13 cellular contexts compared by ENCODE assay signal in genomic region chr10:112716924-112717348, GRCh38.
A peak's percentile ranks its signal among the peaks of the same experiment; 100 is the strongest.
DNase-seq lines count a peak whose midpoint lies in the region; ATAC-seq and TF ChIP-seq lines count a peak whose summit lies in the region.
"Had no signal": no experiment of that assay in that cellular context is flagged by ENCODE, and none has a peak within 500 bp of the region (broad histone marks: within the 10 kb centered on the region; RNA-seq: fewer than 3 reads in every experiment).

No MANE protein-coding gene starts in this region.

- peaks cover 10% of the 10 kb centered on the region for H3K4me1 ChIP-seq in skeletal muscle satellite cell (ENCODE audit: control insufficient read depth, insufficient read depth, low read length)
- H3K4me1 ChIP-seq: parathyroid adenoma had no signal

- no peaks in the 10 kb centered on the region for H3K9me3 Mint-ChIP-seq in WTC11

- no peak overlapping the region for H3K4me3 Mint-ChIP-seq in WTC11

- DNase-seq in HS-27A (ENCODE audit: low read depth) = peak; percentile 5
- DNase-seq in WTC11 (ENCODE audit: low spot score) = no peak
- DNase-seq in fibroblast of the conjunctiva (ENCODE audit: low read depth) = peak; percentile 74
- no peak for DNase-seq in HUDEP-2 (lab: John Stamatoyannopoulos, UW; ENCODE audit: unreplicated experiment in 76 of 76)
- no peak for DNase-seq in stimulated activated naive CD8-positive, alpha-beta T cell treated with anti-CD3 and anti-CD28 coated beads, Interleukin-15, Interleukin-2, amounts not matched to agents 100 U/mL and 50 U/mL, for 24 hours
- no peak for DNase-seq in NCI-H2171 treated with DMSO at 0.1 percent for 48 hours (lab: John Stamatoyannopoulos, UW)
- DNase-seq: foreskin keratinocyte; NCI-H2081 treated with DMSO at 0.1 percent for 48 hours; stimulated activated CD4-positive, alpha-beta T cell treated with anti-CD3 and anti-CD28 coated beads, Interleukin-4, amount 100 ng/mL, for 1 hour; T-helper 9 cell had no signal

- POLR2A ChIA-PET in WTC11 (lab: Charles Lee) = no interaction called here

- H3K36me3 Mint-ChIP-seq in WTC11 = no peaks in the 10 kb centered on the region

- no peak overlapping the region for H3K4me3 ChIP-seq in skeletal muscle satellite cell (ENCODE audit: low read length)

- H3K27me3 ChIP-seq in skeletal muscle satellite cell (ENCODE audit: control insufficient read depth, insufficient read depth, low read length) = no peaks in the 10 kb centered on the region
- H3K27me3 ChIP-seq: foreskin keratinocyte had no signal

- no peaks in the 10 kb centered on the region for H3K27me3 Mint-ChIP-seq in WTC11 (ENCODE audit: low read depth)

- H3K4me2 ChIP-seq in skeletal muscle satellite cell (ENCODE audit: low read length) = peak overlapping the region; percentile 15

- no peaks in the 10 kb centered on the region for H3K9me3 ChIP-seq in skeletal muscle satellite cell (replicated peaks; ENCODE audit: low read length)
- H3K9me3 ChIP-seq: Caco-2 had no signal

- no peaks in the 10 kb centered on the region for H3K36me3 ChIP-seq in skeletal muscle satellite cell (ENCODE audit: insufficient read depth, low read length)

- TF ChIP-seq CTCF in WTC11 (IDR thresholded peaks at IDR 0.05) = no peak

- H3K27ac Mint-ChIP-seq in WTC11 = peak overlapping the region; percentile 50

- H3K4me1 Mint-ChIP-seq in WTC11 = peaks cover 72% of the 10 kb centered on the region

- CTCF ChIA-PET in WTC11 (lab: Charles Lee) = no interaction called here

- H3K9ac ChIP-seq in skeletal muscle satellite cell (ENCODE audit: low read depth, low read length) = no peak overlapping the region
- H3K9ac ChIP-seq: parathyroid adenoma had no signal

- no peak for ATAC-seq in WTC11
- no peak for ATAC-seq in stimulated activated naive CD8-positive, alpha-beta T cell treated with anti-CD3 and anti-CD28 coated beads, Interleukin-15, Interleukin-2, amounts not matched to agents 100 U/mL and 50 U/mL, for 24 hours

TF ChIP-seq in WTC11, 78 proteins besides CTCF, POLR2A, EP300 and RAD21:
- TF ChIP-seq GABPB1 (CRISPR knock-in tag; IDR thresholded peaks at IDR 0.05) (peak; percentile 71), ARID4B (CRISPR knock-in tag; IDR thresholded peaks at IDR 0.05; ENCODE audit: borderline replicate concordance) (no peak)

Comparison
In these comparisons a context has a peak if more than half of its experiments do, and no peak if none do; other contexts are left out.
1. DNase-seq: peak in HS-27A (single experiment) and fibroblast of the conjunctiva (single experiment); none in WTC11 (single experiment), HUDEP-2 (0 of 76), stimulated activated naive CD8-positive, alpha-beta T cell treated with anti-CD3 and anti-CD28 coated beads, Interleukin-15, Interleukin-2, amounts not matched to agents 100 U/mL and 50 U/mL, for 24 hours (single experiment) and NCI-H2171 treated with DMSO at 0.1 percent for 48 hours (single experiment).